In the genomic region with DNA sequence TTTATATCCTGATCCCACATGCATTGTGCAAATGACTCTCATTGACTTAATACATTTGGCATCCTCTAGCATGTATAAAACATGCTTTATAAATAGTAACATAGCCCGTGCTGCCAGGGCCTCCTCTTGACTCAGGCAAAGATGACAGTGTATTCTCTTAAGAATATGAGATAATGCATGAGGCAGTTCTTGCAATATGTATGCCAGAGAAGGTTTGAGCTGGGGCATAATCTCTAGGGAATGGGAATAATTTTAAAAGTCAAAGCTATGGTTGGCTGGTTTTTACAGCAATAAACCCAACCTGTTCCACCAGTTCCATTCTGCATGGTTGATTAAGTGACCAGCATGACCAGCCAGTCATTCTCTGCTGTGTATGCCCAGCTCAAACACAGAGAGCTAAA, we compare ENCODE assay signal across 1 cellular context.
TF ChIP-seq lines count a peak whose summit lies in the region.

No MANE protein-coding gene starts in this region.

TF ChIP-seq in SK-N-SH, 30 proteins besides CTCF, POLR2A, EP300 and RAD21 (continued from another document):
- TF ChIP-seq PBX3 (IDR thresholded peaks at IDR 0.05) (peak; percentile 52; the same call in 1 of the 2 replicates), MEF2A (IDR thresholded peaks at IDR 0.05; ENCODE audit: borderline replicate concordance, low read depth) (peak; percentile 88), YY1 (IDR thresholded peaks at IDR 0.05; ENCODE audit: low read depth) (no peak), JUND (IDR thresholded peaks at IDR 0.05) (peak; percentile 45), GABPA (IDR thresholded peaks at IDR 0.05; ENCODE audit: low read depth) (no peak), SIN3A (IDR thresholded peaks at IDR 0.05; ENCODE audit: borderline replicate concordance, low read depth, low read length) (no peak), NFIC (IDR thresholded peaks at IDR 0.05; ENCODE audit: borderline replicate concordance) (peak; percentile 50; the same call in 1 of the 2 replicates), RCOR1 (IDR thresholded peaks at IDR 0.05; ENCODE audit: low read length) (no peak), FOXM1 (IDR thresholded peaks at IDR 0.05; ENCODE audit: low read depth) (no peak), USF2 (IDR thresholded peaks at IDR 0.05; ENCODE audit: borderline replicate concordance, low read depth, low read length) (no peak)
- TF ChIP-seq, protein P1, sequence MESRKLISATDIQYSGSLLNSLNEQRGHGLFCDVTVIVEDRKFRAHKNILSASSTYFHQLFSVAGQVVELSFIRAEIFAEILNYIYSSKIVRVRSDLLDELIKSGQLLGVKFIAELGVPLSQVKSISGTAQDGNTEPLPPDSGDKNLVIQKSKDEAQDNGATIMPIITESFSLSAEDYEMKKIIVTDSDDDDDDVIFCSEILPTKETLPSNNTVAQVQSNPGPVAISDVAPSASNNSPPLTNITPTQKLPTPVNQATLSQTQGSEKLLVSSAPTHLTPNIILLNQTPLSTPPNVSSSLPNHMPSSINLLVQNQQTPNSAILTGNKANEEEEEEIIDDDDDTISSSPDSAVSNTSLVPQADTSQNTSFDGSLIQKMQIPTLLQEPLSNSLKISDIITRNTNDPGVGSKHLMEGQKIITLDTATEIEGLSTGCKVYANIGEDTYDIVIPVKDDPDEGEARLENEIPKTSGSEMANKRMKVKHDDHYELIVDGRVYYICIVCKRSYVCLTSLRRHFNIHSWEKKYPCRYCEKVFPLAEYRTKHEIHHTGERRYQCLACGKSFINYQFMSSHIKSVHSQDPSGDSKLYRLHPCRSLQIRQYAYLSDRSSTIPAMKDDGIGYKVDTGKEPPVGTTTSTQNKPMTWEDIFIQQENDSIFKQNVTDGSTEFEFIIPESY (IDR thresholded peaks at IDR 0.05; ENCODE audit: borderline replicate concordance, low read depth): 0 out of 2 replicates have a peak, but pooled peaks have one; percentile 20
